19 cellular contexts compared by ENCODE assay signal in genomic region chr3:159144891-159145290, GRCh38.
"Had no signal": no experiment of that assay in that cellular context is flagged by ENCODE, and none has a peak within 500 bp of the region (broad histone marks: within the 10 kb centered on the region; RNA-seq: fewer than 3 reads in every experiment).

No MANE protein-coding gene starts in this region.

- H3K4me3 ChIP-seq: left lung, prostate gland, sigmoid colon, stomach, testis, tibial artery, upper lobe of left lung had no signal

- H2AFZ ChIP-seq: parathyroid adenoma had no signal

- DNase-seq: cerebellar nuclear complex; cortex of kidney; kidney; left lung; midbrain; naive thymus-derived CD4-positive, alpha-beta T cell; right cardiac atrium; sigmoid colon; stimulated activated CD4-positive, alpha-beta T cell treated with anti-CD3 and anti-CD28 coated beads, Interleukin-2, amount 100 ng/mL, for 24 hours; stimulated activated CD4-positive, alpha-beta T cell treated with anti-CD3 and anti-CD28 coated beads, Interleukin-4, amount 100 ng/mL, for 24 hours; stimulated activated naive CD4-positive, alpha-beta T cell treated with Interleukin-2 at 50 U/mL for 16 hours; stomach; testis; tibial artery; upper lobe of left lung had no signal

- H3K27me3 ChIP-seq: left lung, neutrophil, sigmoid colon, stomach, testis, tibial artery, upper lobe of left lung had no signal

- H3K36me3 ChIP-seq: left lung, neutrophil, prostate gland, sigmoid colon, stomach, tibial artery, upper lobe of left lung had no signal

- H3K4me1 ChIP-seq: left lung, parathyroid adenoma, prostate gland, sigmoid colon, stomach, testis, tibial artery, upper lobe of left lung had no signal

- ATAC-seq: left lung; naive thymus-derived CD4-positive, alpha-beta T cell; right cardiac atrium; stimulated activated effector memory CD8-positive, alpha-beta T cell treated with anti-CD3 and anti-CD28 coated beads, Interleukin-12 subunit alpha, Interleukin-12 subunit beta, amount 100 ng/mL, for 72 hours had no signal

- H3K9me3 ChIP-seq: left lung, neutrophil, prostate gland, sigmoid colon, stomach, testis, tibial artery, upper lobe of left lung had no signal
